In the genomic region with DNA sequence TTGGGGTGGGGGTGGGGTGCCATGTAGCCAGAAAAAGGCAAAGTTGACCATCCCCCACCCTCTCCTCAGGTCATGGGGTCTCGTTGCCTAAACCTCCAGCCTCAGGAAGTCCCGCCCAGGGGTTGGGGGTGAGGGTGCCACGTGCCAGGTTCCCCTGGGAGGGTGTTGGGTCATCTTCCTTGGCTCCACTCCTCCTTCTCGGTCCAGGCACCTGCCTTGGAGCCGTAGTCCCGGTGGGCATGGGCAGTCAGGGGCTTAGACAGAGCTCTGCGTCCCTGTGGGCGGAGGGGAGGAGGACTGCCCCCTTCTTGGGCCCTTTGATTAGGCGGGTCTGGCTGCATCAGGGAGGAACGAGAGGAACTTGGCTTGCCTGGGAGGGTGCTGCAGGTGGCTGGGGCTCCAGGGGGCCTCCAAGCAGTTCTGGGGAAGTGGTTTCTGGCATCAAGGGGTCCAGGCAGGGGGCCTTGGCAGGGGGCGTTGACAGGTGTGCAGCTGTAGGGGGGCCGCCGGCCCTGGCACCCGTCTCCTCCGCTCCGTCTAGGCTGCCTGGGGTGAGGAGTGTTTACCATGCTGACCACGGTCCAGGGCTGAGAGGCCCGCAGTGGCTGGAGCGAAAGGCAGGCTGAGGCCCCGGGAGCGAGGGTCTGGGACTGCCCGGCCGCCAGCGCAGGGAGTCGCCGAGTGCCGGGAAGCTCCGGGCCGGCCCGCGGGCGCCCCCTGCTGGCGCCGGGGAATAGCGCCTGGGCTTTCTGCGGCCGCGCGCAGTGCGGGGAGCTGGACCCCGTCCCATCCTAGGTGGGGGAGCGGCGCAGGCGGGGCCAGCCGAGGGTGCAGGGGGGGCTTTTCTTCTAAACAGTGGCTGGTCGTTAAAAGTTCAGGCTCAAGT, we compare ENCODE assay signal across 8 cellular contexts.
DNase-seq lines count a peak whose midpoint lies in the region; ATAC-seq and TF ChIP-seq lines count a peak whose summit lies in the region.

No MANE protein-coding gene starts in this region.

- DNase-seq in NCI-H2171 (lab: John Stamatoyannopoulos, UW), result peak; percentile 28
- peak; percentile 84 for DNase-seq in activated CD4-positive, CD25-positive, alpha-beta regulatory T cell treated with anti-CD3 and anti-CD28 coated beads, Interleukin-2, amount 50 U/mL, for 72 hours
- peak; percentile 43 for DNase-seq in kidney glomerular epithelial cell (lab: John Stamatoyannopoulos, UW)
- DNase-seq in stimulated activated CD4-positive, alpha-beta T cell treated with anti-CD3 and anti-CD28 coated beads, Interleukin-2, amount 100 ng/mL, for 24 hours, result peak; percentile 77 to 78
- no peak for DNase-seq in middle frontal gyrus (ENCODE audit: extremely low spot score, low spot score)

- peak overlapping the region; percentile 39 for H3K27ac ChIP-seq in cingulate gyrus (ENCODE audit: low read depth, low read length)

- peak; percentile 85 for TF ChIP-seq CTCF in GM12873 (IDR thresholded peaks at IDR 0.05; ENCODE audit: insufficient read depth, low read depth, low read length, missing control alignments)

- ATAC-seq in HG02588 (IDR thresholded peaks at IDR 0.05; ENCODE audit: unreplicated experiment), result peak; percentile 72
